In genomic region chr2:107133412-107133811, GRCh38 we compare ENCODE assay signal across 1 cellular context.
TF ChIP-seq lines count a peak whose summit lies in the region.

No MANE protein-coding gene starts in this region.

TF ChIP-seq in HepG2, 621 proteins besides CTCF, POLR2A, EP300 and RAD21 (continued from another document):
- 0 out of 2 replicates have a peak, but pooled peaks have one; percentile 12 for TF ChIP-seq ZBTB40 (IDR thresholded peaks at IDR 0.05)
- TF ChIP-seq ZBTB40 (CRISPR knock-in tag; IDR thresholded peaks at IDR 0.05), result no peak
- TF ChIP-seq SIX4 (CRISPR knock-in tag; IDR thresholded peaks at IDR 0.05), result no peak
- TF ChIP-seq SOX6 (IDR thresholded peaks at IDR 0.05), result peak; percentile 77; the same call in 1 of the 2 replicates
- TF ChIP-seq SOX6 (CRISPR knock-in tag; IDR thresholded peaks at IDR 0.05), result no peak
- TF ChIP-seq CERS6 (CRISPR knock-in tag; IDR thresholded peaks at IDR 0.05), result no peak
- TF ChIP-seq SP2 (CRISPR knock-in tag; IDR thresholded peaks at IDR 0.05), result no peak
- TF ChIP-seq PRMT3 (CRISPR knock-in tag; IDR thresholded peaks at IDR 0.05; ENCODE audit: borderline replicate concordance, low read depth), result no peak
- TF ChIP-seq HHEX (CRISPR knock-in tag; IDR thresholded peaks at IDR 0.05), result no peak
- peak; percentile 62; the same call in 1 of the 2 replicates for TF ChIP-seq TRIM22 (IDR thresholded peaks at IDR 0.05)
- no peak for TF ChIP-seq BHLHE40 (IDR thresholded peaks at IDR 0.05; ENCODE audit: low read length)
- 0 out of 2 replicates have a peak, but pooled peaks have one; percentile 35 for TF ChIP-seq MNT (IDR thresholded peaks at IDR 0.05)
- TF ChIP-seq NONO (IDR thresholded peaks at IDR 0.05), result 0 out of 2 replicates have a peak, but pooled peaks have one; percentile 11
- TF ChIP-seq NONO (CRISPR knock-in tag; conservative IDR thresholded peaks at IDR 0.05), result no peak
- no peak for TF ChIP-seq PHF8 (CRISPR knock-in tag; IDR thresholded peaks at IDR 0.05)
TF ChIP-seq in HepG2: peak in this region for 9.
